10 cellular contexts compared by ENCODE assay signal in the genomic region with DNA sequence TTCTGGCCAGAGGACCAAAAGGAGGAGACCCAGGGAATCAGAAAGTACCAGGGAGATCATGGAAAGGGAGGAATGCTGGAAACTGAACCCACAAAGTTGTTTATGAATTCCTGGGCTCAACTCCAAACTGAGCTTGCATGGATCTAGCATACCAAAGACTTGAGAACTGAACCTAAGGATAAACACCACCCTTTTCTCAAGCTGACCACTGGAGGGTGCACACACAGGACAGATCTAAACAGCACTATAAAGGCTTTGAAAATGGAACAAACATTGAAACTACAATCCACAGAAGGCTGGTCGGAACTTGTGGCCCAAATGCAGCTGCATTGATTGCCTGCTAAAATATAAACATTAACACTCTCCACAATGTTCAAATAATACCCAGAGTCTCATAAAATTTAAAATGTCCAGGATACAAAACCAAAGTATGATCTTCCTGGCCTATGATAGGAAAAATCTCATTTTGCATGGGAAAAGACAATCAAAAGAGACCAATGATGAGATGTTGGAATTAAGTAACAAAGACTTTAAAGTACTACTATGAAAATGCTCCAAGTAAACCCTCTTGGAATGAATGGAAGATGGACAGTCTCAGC. TPM values are rescaled to one million over a fixed set of nuclear protein-coding genes. Genes with fewer than 3 reads are reported as not detected.
A peak's percentile ranks its signal among the peaks of the same experiment; 100 is the strongest.
DNase-seq lines count a peak whose midpoint lies in the region; ATAC-seq, FAIRE-seq and TF ChIP-seq lines count a peak whose summit lies in the region.
"Had no signal": no experiment of that assay in that cellular context is flagged by ENCODE, and none has a peak within 500 bp of the region (broad histone marks: within the 10 kb centered on the region; RNA-seq: fewer than 3 reads in every experiment).

No MANE protein-coding gene starts in this region.

- H3K27ac ChIP-seq in Peyer's patch: peak overlapping the region in 3 of 4 donors; percentile 14 to 67 (median 59)
- H3K27ac ChIP-seq in endothelial cell of umbilical vein (ENCODE audit: insufficient read depth, low read depth, low read length): no peak overlapping the region
- H3K27ac ChIP-seq: BLaER1 treated with 17β-estradiol and CSF1 and Interleukin-3, amounts not matched to agents 10 nM and 100 nM had no signal

- peak; percentile 3 for DNase-seq in NCI-H1105 treated with DMSO at 0.1 percent for 48 hours (lab: John Stamatoyannopoulos, UW)
- no peak for DNase-seq in NCI-H1105 (lab: John Stamatoyannopoulos, UW)
- peak; percentile 85 for DNase-seq in HFF-Myc (ENCODE audit: extremely low read depth, low read depth)
- DNase-seq in Peyer's patch: peak in 1 of 3 donors; percentile 62
- DNase-seq in endothelial cell of umbilical vein (ENCODE audit: low read depth, low spot score): peak; percentile 67
- no peak for DNase-seq in natural killer cell treated with Interleukin-12 subunit alpha and Interleukin-12 subunit beta and Interleukin-15 and Interleukin-18, amount 100 ng/mL, for 72 hours (ENCODE audit: low spot score)
- DNase-seq in cortex of kidney (lab: John Stamatoyannopoulos, UW): no peak
- DNase-seq in activated CD4-positive, alpha-beta T cell treated with anti-CD3 and anti-CD28 coated beads, Interleukin-2, amount 50 U/mL, for 1 hour: no peak

- TF ChIP-seq POLR2A in Peyer's patch (IDR thresholded peaks at IDR 0.05) (no peak), endothelial cell of umbilical vein (IDR thresholded peaks at IDR 0.05; ENCODE audit: low read depth, low read length) (no peak)

- BruUV-seq in endothelial cell of umbilical vein (replicated peaks; lab: Mats Ljungman, UMichigan): no TSS peak

- H4K20me1 ChIP-seq in endothelial cell of umbilical vein (replicated peaks; ENCODE audit: control insufficient read depth, extremely low read depth, insufficient read depth, low read length): no peaks in the 10 kb centered on the region
- H4K20me1 ChIP-seq: BLaER1 treated with 17β-estradiol and CSF1 and Interleukin-3, amounts not matched to agents 10 nM and 100 nM had no signal

- H3K27ac Mint-ChIP-seq in natural killer cell treated with Interleukin-12 subunit alpha and Interleukin-12 subunit beta and Interleukin-15 and Interleukin-18, amount 100 ng/mL, for 72 hours: peak overlapping the region in 1 of 2 donors; percentile 58
- H3K27ac Mint-ChIP-seq: activated T-cell treated with anti-CD3 and anti-CD28 coated beads, Interleukin-2, amount 50 U/mL, for 72 hours had no signal

- H3K36me3 Mint-ChIP-seq in natural killer cell treated with Interleukin-12 subunit alpha and Interleukin-12 subunit beta and Interleukin-15 and Interleukin-18, amount 100 ng/mL, for 72 hours: no peaks in the 10 kb centered on the region

- H3K4me3 Mint-ChIP-seq in natural killer cell treated with Interleukin-12 subunit alpha and Interleukin-12 subunit beta and Interleukin-15 and Interleukin-18, amount 100 ng/mL, for 72 hours: no peak overlapping the region
- H3K4me3 Mint-ChIP-seq: activated T-cell treated with anti-CD3 and anti-CD28 coated beads, Interleukin-2, amount 50 U/mL, for 72 hours had no signal

- H3K9ac ChIP-seq in endothelial cell of umbilical vein (replicated peaks; ENCODE audit: extremely low read depth, insufficient read depth, low read length): no peak overlapping the region
- H3K9ac ChIP-seq: BLaER1 treated with 17β-estradiol and CSF1 and Interleukin-3, amounts not matched to agents 10 nM and 100 nM had no signal

- H3K4me1 Mint-ChIP-seq in natural killer cell treated with Interleukin-12 subunit alpha and Interleukin-12 subunit beta and Interleukin-15 and Interleukin-18, amount 100 ng/mL, for 72 hours (ENCODE audit: low read depth in 2 of 2): peaks cover 32 to 36% of the 10 kb centered on the region in 2 donors

- TF ChIP-seq CTCF in HFF-Myc (IDR thresholded peaks at IDR 0.05; ENCODE audit: low read depth, low read length, missing control alignments) (peak; percentile 69), Peyer's patch (IDR thresholded peaks at IDR 0.05) (peak in 5 of 6 experiments; percentile 28 to 71 (median 65)), endothelial cell of umbilical vein (IDR thresholded peaks at IDR 0.05; ENCODE audit: extremely low read depth in 1 of 2, insufficient read depth in 1 of 2, low read depth in 1 of 2, low read length in 2 of 2) (peak; percentile 43 to 68)

- H3K27me3 ChIP-seq in Peyer's patch (no peaks in the 10 kb centered on the region), endothelial cell of umbilical vein (ENCODE audit: control insufficient read depth in 2 of 2, insufficient read depth in 2 of 2, low read length in 2 of 2) (no peaks in the 10 kb centered on the region)
- H3K27me3 ChIP-seq: BLaER1 treated with 17β-estradiol and CSF1 and Interleukin-3, amounts not matched to agents 10 nM and 100 nM had no signal

- H3K36me3 ChIP-seq in Peyer's patch: no peaks in the 10 kb centered on the region
- H3K36me3 ChIP-seq in endothelial cell of umbilical vein (ENCODE audit: control insufficient read depth in 2 of 2, extremely low read depth in 1 of 2, insufficient read depth in 2 of 2, low read length in 2 of 2): no peaks in the 10 kb centered on the region
- H3K36me3 ChIP-seq: BLaER1 treated with 17β-estradiol and CSF1 and Interleukin-3, amounts not matched to agents 10 nM and 100 nM had no signal

- H3K4me3 ChIP-seq in HFF-Myc (replicated peaks; ENCODE audit: low read depth, low read length): no peak overlapping the region
- H3K4me3 ChIP-seq in Peyer's patch: no peak overlapping the region
- H3K4me3 ChIP-seq in endothelial cell of umbilical vein (replicated peaks in 1 of 3; ENCODE audit: insufficient read depth in 1 of 3, low read depth in 1 of 3, low read length in 3 of 3): no peak overlapping the region
- H3K4me3 ChIP-seq: BLaER1 treated with 17β-estradiol and CSF1 and Interleukin-3, amounts not matched to agents 10 nM and 100 nM had no signal

- intact Hi-C loops in endothelial cell of umbilical vein (cut with micrococcal nuclease): loop anchor here (5.0 kb wide), 1 partner anchor 316 kb away; no protein-coding TSS in a partner anchor

- H2AFZ ChIP-seq in endothelial cell of umbilical vein (ENCODE audit: low read depth, low read length): no peak overlapping the region

- no peaks in the 10 kb centered on the region for H3K9me1 ChIP-seq in endothelial cell of umbilical vein (replicated peaks; ENCODE audit: control insufficient read depth, extremely low read depth, insufficient read depth, low read length)

- FAIRE-seq in endothelial cell of umbilical vein (lab: Jason Lieb, UNC): peak; percentile 89

- H3K9me3 ChIP-seq in Peyer's patch (no peaks in the 10 kb centered on the region), endothelial cell of umbilical vein (replicated peaks; ENCODE audit: control insufficient read depth, insufficient read depth, low read length) (no peaks in the 10 kb centered on the region)

- no peaks in the 10 kb centered on the region for H3K79me2 ChIP-seq in endothelial cell of umbilical vein (ENCODE audit: control insufficient read depth, insufficient read depth, low read length)

- POLR2A ChIA-PET in endothelial cell of umbilical vein (lab: Charles Lee): no interaction called here

- peaks cover under 1 to 32% (median 6%) of the 10 kb centered on the region in 4 donors for H3K4me1 ChIP-seq in Peyer's patch
- H3K4me1 ChIP-seq in endothelial cell of umbilical vein (ENCODE audit: control insufficient read depth, extremely low read depth, insufficient read depth, low read length): peaks cover 35% of the 10 kb centered on the region

- no peak overlapping the region for H3K4me2 ChIP-seq in endothelial cell of umbilical vein (ENCODE audit: insufficient read depth, low read length)

- H3K9me3 Mint-ChIP-seq in natural killer cell treated with Interleukin-12 subunit alpha and Interleukin-12 subunit beta and Interleukin-15 and Interleukin-18, amount 100 ng/mL, for 72 hours: peaks cover 5% of the 10 kb centered on the region

- H3K27me3 Mint-ChIP-seq in natural killer cell treated with Interleukin-12 subunit alpha and Interleukin-12 subunit beta and Interleukin-15 and Interleukin-18, amount 100 ng/mL, for 72 hours: no peaks in the 10 kb centered on the region

- ATAC-seq in natural killer cell treated with Interleukin-12 subunit alpha and Interleukin-12 subunit beta and Interleukin-15 and Interleukin-18, amount 100 ng/mL, for 72 hours: peak; percentile 38 to 62

- dilution Hi-C loops in endothelial cell of umbilical vein (cut with MboI; ENCODE audit: extremely low pct_ligation_motif_present, low sequenced_read_pairs): no loop called here

- CTCF ChIA-PET in endothelial cell of umbilical vein (lab: Charles Lee): interaction anchor here (0.5 to 3.6 kb wide), 22 partner anchors 8 to 377 kb away, joined by 3 to 35 read pairs (median 4); a partner anchor contains a TSS

RNA-seq across cellular contexts. Expression of a gene that starts 15.6 kb away (rescaled TPM):
- total RNA-seq in Peyer's patch (100 to 1,000 TPM in 3 of 4 donors, 10 to 100 TPM in 1; 92.7 to 152 (median 122) TPM), endothelial cell of umbilical vein (17.7 and 28.0 TPM in 2 replicates)
- polyA plus RNA-seq in endothelial cell of umbilical vein: 10.6 and 12.3 TPM in 2 replicates
- polyA plus RNA-seq in endothelial cell of umbilical vein (2011; cell fraction: cytosol; rRNA removed): 12.4 and 15.5 TPM in 2 replicates
- 28.0 and 32.5 TPM in 2 replicates for polyA plus RNA-seq in endothelial cell of umbilical vein (2011; cell fraction: nucleus; rRNA removed)
- polyA plus RNA-seq in endothelial cell of umbilical vein (2012): 13.7 and 15.0 TPM in 2 replicates
- polyA minus RNA-seq in endothelial cell of umbilical vein: 25.9 and 32.0 TPM in 2 replicates
- 11.5 TPM for polyA minus RNA-seq in endothelial cell of umbilical vein (2011; cell fraction: cytosol; rRNA and poly(A)+ RNA removed)
- 45.9 and 55.2 TPM in 2 replicates for polyA minus RNA-seq in endothelial cell of umbilical vein (2011; cell fraction: nucleus; rRNA and poly(A)+ RNA removed)
- 100 to 1,000 TPM; 351 to 512 TPM for total RNA-seq in natural killer cell treated with Interleukin-12 subunit alpha and Interleukin-12 subunit beta and Interleukin-15 and Interleukin-18, amount 100 ng/mL, for 72 hours

RNA-seq across cellular contexts. Expression of a gene that starts 37.1 kb away (rescaled TPM):
- total RNA-seq in Peyer's patch: not detected
- total RNA-seq in endothelial cell of umbilical vein: not detected in 2 replicates
- not detected in 2 replicates for polyA plus RNA-seq in endothelial cell of umbilical vein
- not detected in 2 replicates for polyA plus RNA-seq in endothelial cell of umbilical vein (2011; cell fraction: cytosol; rRNA removed)
- not detected in 2 replicates for polyA plus RNA-seq in endothelial cell of umbilical vein (2011; cell fraction: nucleus; rRNA removed)
- not detected in 2 replicates for polyA plus RNA-seq in endothelial cell of umbilical vein (2012)
- not detected in 2 replicates for polyA minus RNA-seq in endothelial cell of umbilical vein
- polyA minus RNA-seq in endothelial cell of umbilical vein (2011; cell fraction: cytosol; rRNA and poly(A)+ RNA removed): not detected
- not detected in 2 replicates for polyA minus RNA-seq in endothelial cell of umbilical vein (2011; cell fraction: nucleus; rRNA and poly(A)+ RNA removed)
- total RNA-seq in natural killer cell treated with Interleukin-12 subunit alpha and Interleukin-12 subunit beta and Interleukin-15 and Interleukin-18, amount 100 ng/mL, for 72 hours: 1 to 10 TPM; 7.2 to 9.5 TPM

RNA-seq across cellular contexts. Expression of a gene that starts 50.6 kb away (rescaled TPM):
- 100 to 1,000 TPM in 1 of 4 donors, 10 to 100 TPM in 3; 47.5 to 102 (median 54.3) TPM for total RNA-seq in Peyer's patch
- 18.7 and 20.4 TPM in 2 replicates for total RNA-seq in endothelial cell of umbilical vein
- 5.2 and 6.1 TPM in 2 replicates for polyA plus RNA-seq in endothelial cell of umbilical vein
- 7.0 and 7.2 TPM in 2 replicates for polyA plus RNA-seq in endothelial cell of umbilical vein (2011; cell fraction: cytosol; rRNA removed)
- 13.2 and 17.9 TPM in 2 replicates for polyA plus RNA-seq in endothelial cell of umbilical vein (2011; cell fraction: nucleus; rRNA removed)
- polyA plus RNA-seq in endothelial cell of umbilical vein (2012): 13.9 and 20.9 TPM in 2 replicates
- 10.1 and 17.6 TPM in 2 replicates for polyA minus RNA-seq in endothelial cell of umbilical vein
- polyA minus RNA-seq in endothelial cell of umbilical vein (2011; cell fraction: cytosol; rRNA and poly(A)+ RNA removed): 15.8 TPM
- 19.1 and 23.6 TPM in 2 replicates for polyA minus RNA-seq in endothelial cell of umbilical vein (2011; cell fraction: nucleus; rRNA and poly(A)+ RNA removed)
- total RNA-seq in natural killer cell treated with Interleukin-12 subunit alpha and Interleukin-12 subunit beta and Interleukin-15 and Interleukin-18, amount 100 ng/mL, for 72 hours: 10 to 100 TPM; 24.9 to 41.8 TPM

Comparison
In these comparisons a context has a peak if more than half of its experiments do, and no peak if none do; other contexts are left out.
1. DNase-seq: peak in NCI-H1105 treated with DMSO at 0.1 percent for 48 hours (single experiment), HFF-Myc (single experiment) and endothelial cell of umbilical vein (single experiment); none in NCI-H1105 (single experiment), natural killer cell treated with Interleukin-12 subunit alpha and Interleukin-12 subunit beta and Interleukin-15 and Interleukin-18, amount 100 ng/mL, for 72 hours (single experiment), cortex of kidney (single experiment) and activated CD4-positive, alpha-beta T cell treated with anti-CD3 and anti-CD28 coated beads, Interleukin-2, amount 50 U/mL, for 1 hour (single experiment).
2. Peak in every context shown above with its lines, with median percentiles within 50 percentile points of each other: CTCF ChIP-seq.